In the genomic region with DNA sequence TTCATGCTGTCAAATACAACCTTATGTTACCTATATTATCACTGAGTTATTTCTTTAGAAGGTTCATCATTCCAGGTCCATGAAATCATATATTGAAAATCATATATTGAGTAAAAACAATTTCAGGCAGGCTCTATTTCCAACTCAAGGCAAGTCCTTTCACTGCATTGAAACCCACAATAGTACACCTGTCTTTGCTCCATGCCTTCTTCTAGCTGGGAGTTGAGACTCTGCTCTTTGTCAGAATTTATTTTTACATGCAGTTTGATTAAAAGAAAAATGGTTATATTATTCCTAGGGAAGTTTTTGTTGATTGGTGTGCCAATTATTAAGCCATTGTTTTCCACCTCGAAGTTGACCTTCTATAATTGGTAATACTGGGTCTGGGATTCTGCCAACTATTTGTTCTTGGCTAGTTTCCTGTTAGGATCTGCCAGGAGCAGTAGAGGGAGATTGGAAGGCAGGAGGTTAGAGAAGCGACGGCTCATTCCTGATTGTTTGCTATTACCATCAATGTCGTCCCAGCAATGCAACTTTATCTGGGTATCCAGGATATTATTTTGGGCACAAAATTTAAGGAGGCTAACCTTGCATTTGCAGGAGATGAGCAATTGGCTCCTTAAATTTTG, we compare ENCODE assay signal across 18 cellular contexts.
"Had no signal": no experiment of that assay in that cellular context is flagged by ENCODE, and none has a peak within 500 bp of the region (broad histone marks: within the 10 kb centered on the region; RNA-seq: fewer than 3 reads in every experiment).

No MANE protein-coding gene starts in this region.

- H3K4me3 ChIP-seq: hepatocyte, spleen, thoracic aorta, vagina had no signal

- H3K9me3 ChIP-seq: vagina had no signal

- H3K4me1 ChIP-seq: foreskin keratinocyte, spleen, vagina had no signal

- H3K27me3 ChIP-seq: foreskin keratinocyte, hepatocyte, spleen, vagina had no signal

- H3K27ac ChIP-seq: foreskin keratinocyte, hepatocyte, spleen, thoracic aorta, vagina had no signal

- H3K36me3 ChIP-seq: spleen, thoracic aorta, vagina had no signal

- DNase-seq: activated CD4-positive, alpha-beta T cell treated with anti-CD3 and anti-CD28 coated beads for 4 hours; activated CD4-positive, alpha-beta T cell treated with anti-CD3 and anti-CD28 coated beads, Interleukin-2, amount 50 U/mL, for 48 hours; activated CD4-positive, CD25-positive, alpha-beta regulatory T cell; activated naive CD4-positive, alpha-beta T cell treated with Interleukin-2 at 50 U/mL for 16 hours; activated naive CD8-positive, alpha-beta T cell treated with anti-CD3 and anti-CD28 coated beads for 36 hours; activated T-cell treated with anti-CD3 and anti-CD28 coated beads, Interleukin-2, amount 50 U/mL, for 48 hours; amniotic stem cell; cortex of kidney; foreskin keratinocyte; immature natural killer cell; nephron progenitor cell; posterior cingulate gyrus; spleen; stimulated activated CD4-positive, alpha-beta T cell treated with anti-CD3 and anti-CD28 coated beads, Interleukin-4, amount 100 ng/mL, for 1 hour; stimulated activated naive CD4-positive, alpha-beta T cell had no signal

- ATAC-seq: foreskin keratinocyte had no signal
